In the genomic region with DNA sequence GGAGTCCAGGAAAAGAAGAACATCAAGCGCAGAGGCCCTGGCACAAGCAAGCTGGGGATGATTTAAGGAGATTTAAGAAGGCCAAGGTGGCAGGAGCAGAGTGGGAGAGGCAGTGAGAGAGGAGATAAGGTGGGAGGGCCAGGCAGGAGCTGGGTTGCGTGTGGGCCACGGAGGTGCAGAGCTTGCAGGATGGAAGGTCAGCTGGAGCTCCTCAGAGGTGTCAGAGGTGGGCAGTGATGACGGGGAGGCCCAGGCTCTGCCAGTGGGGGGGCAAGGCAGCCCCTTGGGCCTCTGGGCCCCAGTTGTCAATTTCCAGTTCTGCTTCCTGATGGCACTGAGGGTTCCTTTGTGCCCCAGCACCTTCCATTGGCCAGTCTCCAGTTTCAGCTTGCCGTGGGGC, we compare ENCODE assay signal across 17 cellular contexts. TPM values are rescaled to one million over a fixed set of nuclear protein-coding genes. Genes with fewer than 3 reads are reported as not detected.
A peak's percentile ranks its signal among the peaks of the same experiment; 100 is the strongest.
DNase-seq lines count a peak whose midpoint lies in the region; ATAC-seq and TF ChIP-seq lines count a peak whose summit lies in the region.
"Had no signal": no experiment of that assay in that cellular context is flagged by ENCODE, and none has a peak within 500 bp of the region (broad histone marks: within the 10 kb centered on the region; RNA-seq: fewer than 3 reads in every experiment).

No MANE protein-coding gene starts in this region.

- POLR2A ChIA-PET in RWPE1 (lab: Yijun Ruan, JAX; ENCODE audit: low non-redundant PET): no interaction called here

- intact Hi-C loops in posterior vena cava (cut with DNase I): no loop called here

- no peaks in the 10 kb centered on the region for H3K9me3 Mint-ChIP-seq in T-helper 2 cell treated with Interferon-gamma antibody and Interleukin-4, amounts not matched to agents 5 μg/mL and 100 μg/mL, for 36 hours
- no peaks in the 10 kb centered on the region for H3K9me3 Mint-ChIP-seq in endothelial cell (ENCODE audit: unreplicated experiment)
- no peaks in the 10 kb centered on the region for H3K9me3 Mint-ChIP-seq in stimulated activated effector memory CD8-positive, alpha-beta T cell treated with anti-CD3 and anti-CD28 coated beads, Interleukin-12 subunit alpha, Interleukin-12 subunit beta, amount 100 ng/mL, for 72 hours

- H3K27me3 Mint-ChIP-seq in T-helper 2 cell treated with Interferon-gamma antibody and Interleukin-4, amounts not matched to agents 5 μg/mL and 100 μg/mL, for 36 hours (ENCODE audit: low read depth): no peaks in the 10 kb centered on the region
- peaks cover 6% of the 10 kb centered on the region for H3K27me3 Mint-ChIP-seq in endothelial cell (ENCODE audit: unreplicated experiment)

- peak overlapping the region; percentile 100 for H3K27ac ChIP-seq in RWPE1
- H3K27ac ChIP-seq: 22Rv1 had no signal

- no peak for DNase-seq in T-helper 2 cell treated with Interferon-gamma antibody and Interleukin-4, amounts not matched to agents 5 μg/mL and 100 μg/mL, for 36 hours (ENCODE audit: low spot score)
- DNase-seq in T-helper 2 cell: no peak
- DNase-seq in RWPE1 (ENCODE audit: low spot score): no peak
- no peak for DNase-seq in endothelial cell (ENCODE audit: low spot score)
- no peak for DNase-seq in stimulated activated effector memory CD8-positive, alpha-beta T cell treated with anti-CD3 and anti-CD28 coated beads, Interleukin-12 subunit alpha, Interleukin-12 subunit beta, amount 100 ng/mL, for 72 hours (ENCODE audit: low spot score in 2 of 2)
- no peak for DNase-seq in HPDE6-E6E7 (ENCODE audit: extremely low spot score)
- DNase-seq in posterior vena cava (ENCODE audit: low spot score): no peak
- DNase-seq: DMS 273 treated with DMSO at 0.1 percent for 48 hours, MG63, NCI-H1092 treated with DMSO at 0.1 percent for 48 hours, NCI-H1694, NCI-H345, NCI-H69, PC-3 had no signal

- H3K36me3 Mint-ChIP-seq in T-helper 2 cell treated with Interferon-gamma antibody and Interleukin-4, amounts not matched to agents 5 μg/mL and 100 μg/mL, for 36 hours (ENCODE audit: low read depth): peaks cover 24% of the 10 kb centered on the region
- peaks cover 12% of the 10 kb centered on the region for H3K36me3 Mint-ChIP-seq in endothelial cell (ENCODE audit: low read depth, unreplicated experiment)
- H3K36me3 Mint-ChIP-seq in stimulated activated effector memory CD8-positive, alpha-beta T cell treated with anti-CD3 and anti-CD28 coated beads, Interleukin-12 subunit alpha, Interleukin-12 subunit beta, amount 100 ng/mL, for 72 hours: peaks cover 64% of the 10 kb centered on the region

- peaks cover 16% of the 10 kb centered on the region for H3K4me1 Mint-ChIP-seq in T-helper 2 cell treated with Interferon-gamma antibody and Interleukin-4, amounts not matched to agents 5 μg/mL and 100 μg/mL, for 36 hours (ENCODE audit: low read depth)
- peaks cover 36% of the 10 kb centered on the region for H3K4me1 Mint-ChIP-seq in endothelial cell (ENCODE audit: unreplicated experiment)
- H3K4me1 Mint-ChIP-seq in stimulated activated effector memory CD8-positive, alpha-beta T cell treated with anti-CD3 and anti-CD28 coated beads, Interleukin-12 subunit alpha, Interleukin-12 subunit beta, amount 100 ng/mL, for 72 hours: peaks cover 60% of the 10 kb centered on the region

- CTCF ChIA-PET in RWPE1 (lab: Yijun Ruan, JAX): no interaction called here

- H3K4me3 Mint-ChIP-seq in T-helper 2 cell treated with Interferon-gamma antibody and Interleukin-4, amounts not matched to agents 5 μg/mL and 100 μg/mL, for 36 hours: no peak overlapping the region
- peak overlapping the region; percentile 13 for H3K4me3 Mint-ChIP-seq in endothelial cell (ENCODE audit: unreplicated experiment)
- no peak overlapping the region for H3K4me3 Mint-ChIP-seq in stimulated activated effector memory CD8-positive, alpha-beta T cell treated with anti-CD3 and anti-CD28 coated beads, Interleukin-12 subunit alpha, Interleukin-12 subunit beta, amount 100 ng/mL, for 72 hours

- ATAC-seq in stimulated activated effector memory CD8-positive, alpha-beta T cell treated with anti-CD3 and anti-CD28 coated beads, Interleukin-12 subunit alpha, Interleukin-12 subunit beta, amount 100 ng/mL, for 72 hours: no peak
- no peak for ATAC-seq in HG02973 (IDR thresholded peaks at IDR 0.05; ENCODE audit: unreplicated experiment)
- ATAC-seq: HepG2, PC-3 had no signal

- H3K27ac Mint-ChIP-seq in T-helper 2 cell treated with Interferon-gamma antibody and Interleukin-4, amounts not matched to agents 5 μg/mL and 100 μg/mL, for 36 hours: peak overlapping the region; percentile 65
- H3K27ac Mint-ChIP-seq in endothelial cell (ENCODE audit: unreplicated experiment): no peak overlapping the region
- peak overlapping the region; percentile 86 for H3K27ac Mint-ChIP-seq in stimulated activated effector memory CD8-positive, alpha-beta T cell treated with anti-CD3 and anti-CD28 coated beads, Interleukin-12 subunit alpha, Interleukin-12 subunit beta, amount 100 ng/mL, for 72 hours

- TF ChIP-seq CTCF in RWPE1 (conservative IDR thresholded peaks at IDR 0.05; ENCODE audit: low read depth) (no peak), endothelial cell (IDR thresholded peaks at IDR 0.05; ENCODE audit: unreplicated experiment) (no peak)

RNA-seq across cellular contexts. Expression of a gene that starts 6.5 kb away (rescaled TPM):
- total RNA-seq in endothelial cell (ENCODE audit: unreplicated experiment) (76.0 TPM), posterior vena cava (10 to 100 TPM; 19.0 to 20.7 TPM)

RNA-seq across cellular contexts. Expression of a gene that starts 10.5 kb away (rescaled TPM):
- total RNA-seq in endothelial cell (ENCODE audit: unreplicated experiment) (3.3 TPM), posterior vena cava (1 to 10 TPM; 6.1 to 9.6 TPM)

RNA-seq across cellular contexts. Expression of a gene that starts 29.7 kb away (rescaled TPM):
- 43.4 TPM for total RNA-seq in endothelial cell (ENCODE audit: unreplicated experiment)
- total RNA-seq in posterior vena cava: 1,000 to 10,000 TPM in 1 of 2 donors, 100 to 1,000 TPM in 1; 742 to 1,004 TPM

RNA-seq across cellular contexts. Expression of a gene that starts 38.3 kb away (rescaled TPM):
- total RNA-seq in endothelial cell (ENCODE audit: unreplicated experiment) (0.44 TPM), posterior vena cava (not detected)

RNA-seq across cellular contexts. Expression of a gene that starts 59.2 kb away (rescaled TPM):
- total RNA-seq in endothelial cell (ENCODE audit: unreplicated experiment) (77.6 TPM), posterior vena cava (10 to 100 TPM; 38.2 to 55.6 TPM)

Comparison
In these comparisons a context has a peak if more than half of its experiments do, and no peak if none do; other contexts are left out.
1. RNA of a gene that starts 29.7 kb away (total RNA-seq): 742 to 1,004 TPM in posterior vena cava; 43.4 TPM in endothelial cell (single experiment); every median in the first group is over 10 times any median in the second.